31 cellular contexts compared by ENCODE assay signal in the genomic region with DNA sequence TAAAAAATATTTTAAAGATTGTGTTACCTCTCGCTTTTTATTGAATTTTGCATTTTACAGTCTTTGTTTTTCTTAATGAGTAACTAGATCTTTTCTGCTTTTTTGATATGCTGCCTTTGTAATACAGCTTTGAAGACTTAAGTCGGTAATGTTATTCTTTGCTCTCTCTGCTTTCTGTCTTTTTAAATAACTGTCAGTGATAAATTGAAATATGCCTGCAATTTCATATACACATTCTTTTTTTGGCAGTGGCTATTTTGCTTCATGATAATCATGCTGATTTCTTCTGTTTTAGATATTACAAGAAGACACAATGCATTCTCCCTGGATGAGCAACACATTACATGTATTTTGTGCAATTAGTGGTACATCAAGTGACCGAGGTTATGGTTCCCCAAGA.
"Had no signal": no experiment of that assay in that cellular context is flagged by ENCODE, and none has a peak within 500 bp of the region (broad histone marks: within the 10 kb centered on the region; RNA-seq: fewer than 3 reads in every experiment).

No MANE protein-coding gene starts in this region.

- H3K4me3 ChIP-seq: left lung, lower lobe of right lung, pancreas, prostate gland, skin epidermis, stomach, thoracic aorta, tibial artery, upper lobe of right lung had no signal

- H3K27ac Mint-ChIP-seq: immature natural killer cell; nephron; stimulated activated naive B cell treated with anti-CD40 and anti-IgM and Interleukin-4, amounts not matched to agents 10 μg/mL and 1 μg/mL and 100 μg/mL, for 72 hours had no signal

- H3K27me3 Mint-ChIP-seq: naive thymus-derived CD8-positive, alpha-beta T cell; stimulated activated naive B cell treated with anti-CD40 and anti-IgM and Interleukin-4, amounts not matched to agents 10 μg/mL and 1 μg/mL and 100 μg/mL, for 72 hours had no signal

- H3K27me3 ChIP-seq: left lung, pancreas, tibial artery, upper lobe of right lung had no signal

- FAIRE-seq: urothelium cell line had no signal

- H3K9me3 Mint-ChIP-seq: immature natural killer cell; naive thymus-derived CD8-positive, alpha-beta T cell; nephron; stimulated activated naive B cell treated with anti-CD40 and anti-IgM and Interleukin-4, amounts not matched to agents 10 μg/mL and 1 μg/mL and 100 μg/mL, for 72 hours had no signal

- H3K4me1 Mint-ChIP-seq: immature natural killer cell, nephron, neural crest cell had no signal

- H3K4me3 Mint-ChIP-seq: immature natural killer cell; naive thymus-derived CD8-positive, alpha-beta T cell; nephron; neural crest cell; stimulated activated naive B cell treated with anti-CD40 and anti-IgM and Interleukin-4, amounts not matched to agents 10 μg/mL and 1 μg/mL and 100 μg/mL, for 72 hours had no signal

- ATAC-seq: left colon; left lung; lower lobe of right lung; naive thymus-derived CD8-positive, alpha-beta T cell; pancreas; right cardiac atrium; sciatic nerve; stimulated activated naive B cell treated with anti-CD40 and anti-IgM and Interleukin-4, amounts not matched to agents 10 μg/mL and 1 μg/mL and 100 μg/mL, for 72 hours; stimulated activated naive CD8-positive, alpha-beta T cell treated with anti-CD3 and anti-CD28 coated beads, Interleukin-15, Interleukin-2, amounts not matched to agents 100 U/mL and 50 U/mL, for 24 hours; upper lobe of right lung had no signal

- H3K27ac ChIP-seq: left lung, lower lobe of right lung, pancreas, prostate gland, skin epidermis, stomach, thoracic aorta, tibial artery, upper lobe of right lung had no signal

- H3K4me1 ChIP-seq: left lung, lower lobe of right lung, pancreas, prostate gland, tibial artery, upper lobe of right lung had no signal

- H3K36me3 ChIP-seq: pancreas, prostate gland, upper lobe of right lung had no signal

- DNase-seq: hypothalamus; immature natural killer cell; kidney; left colon; left lung; lower lobe of right lung; mammary epithelial cell; mesenchymal stem cell; naive thymus-derived CD8-positive, alpha-beta T cell; nucleus accumbens; pancreas; posterior cingulate gyrus; retina; right cardiac atrium; stimulated activated CD4-positive, alpha-beta T cell treated with anti-CD3 and anti-CD28 coated beads, Interleukin-12 subunit alpha, Interleukin-12 subunit beta, amount 100 ng/mL, for 4 hours; stimulated activated CD4-positive, alpha-beta T cell treated with anti-CD3 and anti-CD28 coated beads, Interleukin-15, amount 100 ng/mL, for 24 hours; stimulated activated CD4-positive, alpha-beta T cell treated with anti-CD3 and anti-CD28 coated beads, Interleukin-2, amount 100 ng/mL, for 24 hours; stimulated activated CD4-positive, alpha-beta T cell treated with anti-CD3 and anti-CD28 coated beads, Interleukin-4, amount 100 ng/mL, for 1 hour; stimulated activated naive B cell treated with anti-CD40 and anti-IgM and Interleukin-4, amounts not matched to agents 10 μg/mL and 1 μg/mL and 100 μg/mL, for 72 hours; stimulated activated naive CD8-positive, alpha-beta T cell treated with anti-CD3 and anti-CD28 coated beads, Interleukin-15, Interleukin-2, amounts not matched to agents 100 U/mL and 50 U/mL, for 24 hours; stomach; tibial artery; trophoblast cell; upper lobe of right lung had no signal

- H3K9me3 ChIP-seq: left lung, lower lobe of right lung, pancreas, prostate gland, stomach, thoracic aorta, tibial artery, upper lobe of right lung had no signal
